Comparison of ENCODE assay signal across 10 cellular contexts in genomic region chr2:239246723-239247122, GRCh38.
A peak's percentile ranks its signal among the peaks of the same experiment; 100 is the strongest.
DNase-seq lines count a peak whose midpoint lies in the region; ATAC-seq and TF ChIP-seq lines count a peak whose summit lies in the region.
"Had no signal": no experiment of that assay in that cellular context is flagged by ENCODE, and none has a peak within 500 bp of the region (broad histone marks: within the 10 kb centered on the region; RNA-seq: fewer than 3 reads in every experiment).

No MANE protein-coding gene starts in this region.

- peak overlapping the region in 5 of 9 donors; percentile 26 to 72 (median 43) for H3K27ac Mint-ChIP-seq in naive thymus-derived CD4-positive, alpha-beta T cell
- H3K27ac Mint-ChIP-seq in natural killer cell: no peak overlapping the region

- CTCF ChIA-PET in mammary epithelial cell (lab: Charles Lee; ENCODE audit: low non-redundant PET): no interaction called here
- CTCF ChIA-PET in naive thymus-derived CD4-positive, alpha-beta T cell (lab: Charles Lee): interaction anchor here (1.3 kb wide), 1 partner anchor 35 kb away, joined by 4 read pairs; no protein-coding TSS in a partner anchor

- ATAC-seq in naive thymus-derived CD4-positive, alpha-beta T cell: no peak
- no peak for ATAC-seq in natural killer cell

- H3K4me1 ChIP-seq in mammary epithelial cell (ENCODE audit: insufficient read depth, low read length): peaks cover 23% of the 10 kb centered on the region
- peaks cover 0 to 21% of the 10 kb centered on the region in 2 donors for H3K4me1 ChIP-seq in naive thymus-derived CD4-positive, alpha-beta T cell (ENCODE audit: control insufficient read depth in 2 of 2, insufficient read depth in 2 of 2, low read length in 2 of 2)

- no peaks in the 10 kb centered on the region for H4K20me1 ChIP-seq in mammary epithelial cell (ENCODE audit: insufficient read depth, low read length)

- in situ Hi-C loops in mammary epithelial cell (cut with MboI; ENCODE audit: low sequenced_read_pairs in 2 of 2): no loop called here

- POLR2A ChIA-PET in naive thymus-derived CD4-positive, alpha-beta T cell (lab: Charles Lee): no interaction called here

- no peaks in the 10 kb centered on the region for H3K36me3 ChIP-seq in mammary epithelial cell (ENCODE audit: insufficient read depth, low read length)
- peaks cover 0 to 6% (median 0%) of the 10 kb centered on the region in 3 experiments for H3K36me3 ChIP-seq in naive thymus-derived CD4-positive, alpha-beta T cell (ENCODE audit: control insufficient read depth in 2 of 3, insufficient read depth in 3 of 3, low read length in 3 of 3)

- H3K27ac ChIP-seq in mammary epithelial cell (ENCODE audit: insufficient read depth, low read depth, low read length): peak overlapping the region; percentile 76
- H3K27ac ChIP-seq in naive thymus-derived CD4-positive, alpha-beta T cell (ENCODE audit: low read depth, low read length): no peak overlapping the region
- H3K27ac ChIP-seq: GM23248 had no signal

- intact Hi-C loops in mammary epithelial cell (cut with micrococcal nuclease) (loop anchor here (2.0 kb wide), 1 partner anchor 44 kb away; no protein-coding TSS in a partner anchor), natural killer cell (cut with micrococcal nuclease) (no loop called here)
- intact Hi-C loops in naive thymus-derived CD4-positive, alpha-beta T cell (cut with micrococcal nuclease): no loop called here

- H3K79me2 ChIP-seq in mammary epithelial cell (ENCODE audit: insufficient read depth, low read length): peaks cover 19% of the 10 kb centered on the region

- H3K4me1 Mint-ChIP-seq in naive thymus-derived CD4-positive, alpha-beta T cell: peaks cover 31 to 79% (median 54%) of the 10 kb centered on the region in 7 donors
- peaks cover 50 to 53% of the 10 kb centered on the region in 2 donors for H3K4me1 Mint-ChIP-seq in natural killer cell

- no peaks in the 10 kb centered on the region for H3K27me3 ChIP-seq in mammary epithelial cell (ENCODE audit: insufficient read depth, low read length)
- H3K27me3 ChIP-seq in naive thymus-derived CD4-positive, alpha-beta T cell (ENCODE audit: control insufficient read depth in 2 of 2, insufficient read depth in 2 of 2, low read length in 2 of 2): no peaks in the 10 kb centered on the region

- dilution Hi-C loops in mammary epithelial cell (cut with HindIII; ENCODE audit: low sequenced_read_pairs): no loop called here

- 5% methylated on average over 10 of the region's 11 CpGs for WGBS in mammary epithelial cell (ENCODE audit: low coverage, missing lambda C conversion rate)

- H3K9me3 Mint-ChIP-seq in naive thymus-derived CD4-positive, alpha-beta T cell: peaks cover 0 to 2% (median 0%) of the 10 kb centered on the region in 11 donors
- no peaks in the 10 kb centered on the region for H3K9me3 Mint-ChIP-seq in natural killer cell

- H3K4me3 ChIP-seq in mammary epithelial cell (replicated peaks in 1 of 3; ENCODE audit: insufficient read depth in 1 of 3, low read depth in 2 of 3, low read length in 3 of 3): peak overlapping the region; percentile 21 to 51 (median 45)
- H3K4me3 ChIP-seq in naive thymus-derived CD4-positive, alpha-beta T cell (ENCODE audit: low read length): no peak overlapping the region
- H3K4me3 ChIP-seq: GM23248 had no signal

- DNase-seq in DMS153 (lab: John Stamatoyannopoulos, UW) (peak; percentile 87), NCI-H2107 (lab: John Stamatoyannopoulos, UW) (peak; percentile 68), mammary epithelial cell (peak; percentile 83), natural killer cell (no peak), GF-D8 (lab: John Stamatoyannopoulos, UW) (no peak), A172 (ENCODE audit: low spot score) (no peak), Ammon's horn (ENCODE audit: low spot score) (no peak)
- peak in 1 of 9 donors; percentile 24 for DNase-seq in naive thymus-derived CD4-positive, alpha-beta T cell
- DNase-seq: GM23248, NCI-H446 had no signal

- H3K9me3 ChIP-seq in mammary epithelial cell (replicated peaks; ENCODE audit: insufficient read depth, low read length): no peaks in the 10 kb centered on the region
- no peaks in the 10 kb centered on the region for H3K9me3 ChIP-seq in naive thymus-derived CD4-positive, alpha-beta T cell (ENCODE audit: control insufficient read depth in 2 of 3, low read length in 3 of 3)

- H2AFZ ChIP-seq in mammary epithelial cell (ENCODE audit: low read depth, low read length): peak overlapping the region; percentile 75
- H2AFZ ChIP-seq: GM23248 had no signal

- peak overlapping the region; percentile 52 for H3K9ac ChIP-seq in mammary epithelial cell (ENCODE audit: insufficient read depth, low read length)
- H3K9ac ChIP-seq: GM23248 had no signal

- BruUV-seq in mammary epithelial cell (replicated peaks; lab: Mats Ljungman, UMichigan): no TSS peak

- peak overlapping the region in 6 of 10 donors; percentile 5 to 68 (median 42) for H3K4me3 Mint-ChIP-seq in naive thymus-derived CD4-positive, alpha-beta T cell
- H3K4me3 Mint-ChIP-seq in natural killer cell: no peak overlapping the region

- H3K4me2 ChIP-seq in mammary epithelial cell (ENCODE audit: insufficient read depth, low read depth, low read length): peak overlapping the region; percentile 91

- H3K36me3 Mint-ChIP-seq in naive thymus-derived CD4-positive, alpha-beta T cell: peaks cover 0 to 19% (median 11%) of the 10 kb centered on the region in 5 donors
- H3K36me3 Mint-ChIP-seq in natural killer cell: no peaks in the 10 kb centered on the region

- TF ChIP-seq CTCF in mammary epithelial cell (conservative IDR thresholded peaks at IDR 0.05 in 1 of 2, IDR thresholded peaks at IDR 0.05 in 1 of 2; ENCODE audit: extremely low read depth in 1 of 2, insufficient read depth in 1 of 2, low read depth in 1 of 2, low read length in 2 of 2) (no peak), natural killer cell (IDR thresholded peaks at IDR 0.05) (no peak)

- H3K27me3 Mint-ChIP-seq in naive thymus-derived CD4-positive, alpha-beta T cell: peaks cover 0 to 2% (median 0%) of the 10 kb centered on the region in 5 donors
- H3K27me3 Mint-ChIP-seq in natural killer cell (ENCODE audit: low read depth in 2 of 2): no peaks in the 10 kb centered on the region

Comparison
In these comparisons a context has a peak if more than half of its experiments do, and no peak if none do; other contexts are left out.
1. DNase-seq: peak in DMS153 (single experiment), NCI-H2107 (single experiment) and mammary epithelial cell (single experiment); none in natural killer cell (single experiment), GF-D8 (single experiment), A172 (single experiment) and Ammon's horn (single experiment).
2. H3K27ac Mint-ChIP-seq: peak in naive thymus-derived CD4-positive, alpha-beta T cell (5 of 9); none in natural killer cell (0 of 2).